Comparison of ENCODE assay signal across 12 cellular contexts in genomic region chr13:20616059-20616797, GRCh38. TPM values are rescaled to one million over a fixed set of nuclear protein-coding genes. Genes with fewer than 3 reads are reported as not detected.
DNase-seq lines count a peak whose midpoint lies in the region; ATAC-seq lines count a peak whose summit lies in the region.
"Had no signal": no experiment of that assay in that cellular context is flagged by ENCODE, and none has a peak within 500 bp of the region (broad histone marks: within the 10 kb centered on the region; RNA-seq: fewer than 3 reads in every experiment).

No MANE protein-coding gene starts in this region.

- ATAC-seq in HG03135 (IDR thresholded peaks at IDR 0.05; ENCODE audit: unreplicated experiment) = no peak
- ATAC-seq: upper lobe of right lung had no signal

- DNase-seq in H4 (ENCODE audit: low spot score) (peak; percentile 76), SW480 (ENCODE audit: low spot score) (peak; percentile 18), fibroblast of peridontal ligament (ENCODE audit: extremely low read depth) (peak; percentile 86), smooth muscle cell of the brain vasculature (ENCODE audit: low read depth, low spot score) (peak; percentile 35), T1000 (lab: John Stamatoyannopoulos, UW) (no peak), Kasumi-1 (lab: John Stamatoyannopoulos, UW) (no peak), globus pallidus (ENCODE audit: low spot score) (no peak)
- DNase-seq: DMS 273 treated with DMSO at 0.1 percent for 48 hours; NCI-H345; stimulated activated CD8-positive, alpha-beta memory T cell treated with anti-CD3 and anti-CD28 coated beads, Interleukin-4, amount 100 ng/mL, for 48 hours; upper lobe of right lung had no signal

RNA-seq across cellular contexts. Expression of gene IFT88, which starts 49.3 kb away (rescaled TPM):
- 7.3 and 8.7 TPM in 2 replicates for total RNA-seq in H4 (2014; rRNA removed; shearing (Covaris generic))

Comparison
In these comparisons a context has a peak if more than half of its experiments do, and no peak if none do; other contexts are left out.
1. DNase-seq: peak in H4 (single experiment), SW480 (single experiment), fibroblast of peridontal ligament (single experiment) and smooth muscle cell of the brain vasculature (single experiment); none in T1000 (single experiment), Kasumi-1 (0 of 2) and globus pallidus (single experiment).